ENCODE assay signal across 8 cellular contexts in the genomic region with DNA sequence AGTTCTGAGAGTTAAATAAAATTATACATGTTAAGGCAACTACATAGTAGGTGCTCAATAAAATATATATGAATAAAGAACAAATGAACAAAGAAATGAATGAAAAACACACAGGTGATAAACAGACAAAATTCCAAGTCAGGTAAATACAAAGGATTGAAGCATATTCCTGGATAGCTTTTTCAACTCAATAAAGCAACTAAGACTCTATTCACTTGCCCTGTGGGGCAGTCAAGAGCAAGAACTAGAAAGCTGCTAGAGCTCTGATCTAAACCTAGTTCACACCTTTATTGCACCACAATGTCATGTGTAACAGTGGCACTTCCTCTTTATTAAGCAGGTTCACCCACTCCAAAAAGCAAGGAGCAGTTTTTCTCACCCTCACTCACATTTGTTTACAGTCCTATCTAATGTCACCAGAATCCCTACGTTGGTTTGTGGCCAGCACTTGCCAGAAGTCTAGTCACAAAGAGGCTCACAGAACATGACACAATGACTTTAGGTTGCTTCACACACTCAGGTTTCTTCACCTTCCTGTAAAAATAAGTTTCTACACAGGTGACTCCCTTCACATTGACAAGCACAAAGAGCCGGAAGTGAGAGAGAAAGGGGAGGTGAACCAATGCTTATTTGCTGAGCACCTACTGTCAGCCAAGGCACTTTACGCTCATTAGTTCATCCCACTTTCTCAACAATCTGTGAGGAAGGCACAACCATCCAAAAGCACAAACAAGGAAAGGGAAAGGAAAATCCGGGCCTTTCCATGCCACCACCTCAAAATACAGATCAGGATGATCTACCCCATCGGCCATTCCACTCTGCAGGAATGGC.
A peak's percentile ranks its signal among the peaks of the same experiment; 100 is the strongest.
DNase-seq lines count a peak whose midpoint lies in the region; ATAC-seq and TF ChIP-seq lines count a peak whose summit lies in the region.

No MANE protein-coding gene starts in this region.

- no peak for TF ChIP-seq POLR2A in IMR-90 (IDR thresholded peaks at IDR 0.05; ENCODE audit: low read depth, low read length)

- peaks cover 41 to 66% of the 10 kb centered on the region in 2 experiments for H3K79me1 ChIP-seq in IMR-90 (ENCODE audit: low read depth in 1 of 2, low read length in 2 of 2)

- H3K4ac ChIP-seq in IMR-90 (ENCODE audit: low read depth, low read length), result peak overlapping the region; percentile 13

- H3K23ac ChIP-seq in IMR-90 (ENCODE audit: low read depth, low read length), result no peak overlapping the region

- H3K27ac Mint-ChIP-seq in stimulated activated naive B cell treated with anti-CD40 and anti-IgM and Interleukin-4, amounts not matched to agents 10 μg/mL and 1 μg/mL and 100 μg/mL, for 72 hours, result peak overlapping the region; percentile 90

- peak overlapping the region in 1 of 2 experiments; percentile 32; a peak in 2 of 4 replicates for H4K8ac ChIP-seq in IMR-90 (ENCODE audit: low read depth in 2 of 2, low read length in 2 of 2)

- no peak overlapping the region for H2AFZ ChIP-seq in IMR-90 (replicated peaks; ENCODE audit: low read length, poor library complexity)

- H3K4me1 Mint-ChIP-seq in stimulated activated naive B cell treated with anti-CD40 and anti-IgM and Interleukin-4, amounts not matched to agents 10 μg/mL and 1 μg/mL and 100 μg/mL, for 72 hours, result peaks cover 25 to 66% of the 10 kb centered on the region in 2 donors

- peaks cover 32% of the 10 kb centered on the region for H3K36me3 ChIP-seq in IMR-90 (ENCODE audit: control insufficient read depth, insufficient read depth, low read length)
- H3K36me3 ChIP-seq in heart right ventricle, result peaks cover 0 to 76% (median 14%) of the 10 kb centered on the region in 9 donors

- no peak overlapping the region for H2BK5ac ChIP-seq in IMR-90 (ENCODE audit: low read depth, low read length, poor library complexity, severe bottlenecking)

- H3K18ac ChIP-seq in IMR-90 (ENCODE audit: low read depth, low read length), result no peak overlapping the region

- H3K27ac ChIP-seq in IMR-90 (ENCODE audit: insufficient read depth, low read length), result peak overlapping the region; percentile 5; the same call in 1 of the 2 replicates
- peak overlapping the region in 4 of 10 donors; percentile 26 to 93 (median 48) for H3K27ac ChIP-seq in heart right ventricle

- H2BK20ac ChIP-seq in IMR-90 (ENCODE audit: low read depth, low read length), result no peak overlapping the region

- dilution Hi-C loops in IMR-90 (cut with HindIII; ENCODE audit: low sequenced_read_pairs, unreplicated experiment), result no loop called here

- CTCF ChIA-PET in IMR-90 (lab: Yijun Ruan, JAX), result no interaction called here

- H2AK9ac ChIP-seq in IMR-90 (replicated peaks; ENCODE audit: low read depth, low read length, poor library complexity), result no peak overlapping the region

- no peak overlapping the region; the same call in 2 of the 3 replicates for H2BK15ac ChIP-seq in IMR-90 (ENCODE audit: low read depth, low read length)

- H3K9me1 ChIP-seq in IMR-90 (ENCODE audit: insufficient read depth, low read length), result peaks cover 16% of the 10 kb centered on the region

- H4K20me1 ChIP-seq in IMR-90 (ENCODE audit: insufficient read depth, low read length), result peaks cover 17% of the 10 kb centered on the region; the same call in 1 of the 2 replicates

- in situ Hi-C loops in IMR-90 (cut with MboI; ENCODE audit: low sequenced_read_pairs), result no loop called here

- no CpG with 5 or more reads among the region's 5 CpGs for WGBS in IMR-90 (ENCODE audit: extremely low coverage in 2 of 2, insufficient read length in 1 of 2), 2 experiments
- 86 to 87% methylated on average over 5 of the region's 5 CpGs for WGBS in heart right ventricle, 2 donors

- H3K27me3 Mint-ChIP-seq in stimulated activated naive B cell treated with anti-CD40 and anti-IgM and Interleukin-4, amounts not matched to agents 10 μg/mL and 1 μg/mL and 100 μg/mL, for 72 hours, result no peaks in the 10 kb centered on the region

- H3K4me3 ChIP-seq in IMR-90 (ENCODE audit: insufficient read depth, low read depth, low read length) (no peak overlapping the region), heart right ventricle (peak overlapping the region in 1 of 10 donors; percentile 28)

- H3K36me3 Mint-ChIP-seq in stimulated activated naive B cell treated with anti-CD40 and anti-IgM and Interleukin-4, amounts not matched to agents 10 μg/mL and 1 μg/mL and 100 μg/mL, for 72 hours, result peaks cover 28 to 58% of the 10 kb centered on the region in 2 donors

- TF ChIP-seq RAD21 in IMR-90 (IDR thresholded peaks at IDR 0.05; ENCODE audit: low read length), result no peak

- peak; percentile 63 for ATAC-seq in GM21390 (IDR thresholded peaks at IDR 0.05; ENCODE audit: unreplicated experiment)
- no peak for ATAC-seq in IMR-90 (ENCODE audit: low read depth)
- ATAC-seq in heart right ventricle, result peak in 7 of 8 donors; percentile 34 to 65 (median 50)
- peak; percentile 88 for ATAC-seq in stimulated activated naive B cell treated with anti-CD40 and anti-IgM and Interleukin-4, amounts not matched to agents 10 μg/mL and 1 μg/mL and 100 μg/mL, for 72 hours (replicated peaks)

- TF ChIP-seq CTCF in IMR-90 (conservative IDR thresholded peaks at IDR 0.05; ENCODE audit: low read depth, low read length) (no peak), heart right ventricle (IDR thresholded peaks at IDR 0.05) (peak in 1 of 9 donors; percentile 18)

- POLR2A ChIA-PET in IMR-90 (lab: Charles Lee; ENCODE audit: unreplicated experiment), result no interaction called here

- no TSS peak for BruUV-seq in IMR-90 (replicated peaks; lab: Mats Ljungman, UMichigan)

- H3K9me3 ChIP-seq in IMR-90 (ENCODE audit: control insufficient read depth, insufficient read depth, low read length) (no peaks in the 10 kb centered on the region), heart right ventricle (no peaks in the 10 kb centered on the region)

- peak overlapping the region; percentile 11; the same call in 1 of the 2 replicates for H4K91ac ChIP-seq in IMR-90 (ENCODE audit: insufficient read depth, low read depth, low read length)

- no peak overlapping the region for H2BK120ac ChIP-seq in IMR-90 (ENCODE audit: low read depth, low read length)

- H2AK5ac ChIP-seq in IMR-90 (ENCODE audit: low read depth, low read length), result peak overlapping the region; percentile 68; the same call in 1 of the 2 replicates

- H3K4me2 ChIP-seq in IMR-90 (ENCODE audit: low read depth, low read length), result no peak overlapping the region

- peak overlapping the region; percentile 4 to 60 for H3K4me3 Mint-ChIP-seq in stimulated activated naive B cell treated with anti-CD40 and anti-IgM and Interleukin-4, amounts not matched to agents 10 μg/mL and 1 μg/mL and 100 μg/mL, for 72 hours

- 0 out of 2 replicates have a peak overlapping the region, but pooled peaks have one; percentile 26 for H3K14ac ChIP-seq in IMR-90 (replicated peaks; ENCODE audit: low read depth, low read length)

- no peaks in the 10 kb centered on the region for H3K9me3 Mint-ChIP-seq in stimulated activated naive B cell treated with anti-CD40 and anti-IgM and Interleukin-4, amounts not matched to agents 10 μg/mL and 1 μg/mL and 100 μg/mL, for 72 hours

- no peak overlapping the region for H3K9ac ChIP-seq in IMR-90 (ENCODE audit: low read depth, low read length)

- H3K56ac ChIP-seq in IMR-90 (ENCODE audit: extremely low read depth, insufficient read depth, low read length), result no peak overlapping the region

- peaks cover 4% of the 10 kb centered on the region for H3K4me1 ChIP-seq in IMR-90 (ENCODE audit: control insufficient read depth, insufficient read depth, low read length)
- peaks cover 0 to 84% (median 0%) of the 10 kb centered on the region in 9 donors for H3K4me1 ChIP-seq in heart right ventricle

- no peaks in the 10 kb centered on the region for H3K27me3 ChIP-seq in IMR-90 (ENCODE audit: control insufficient read depth, insufficient read depth, low read length)
- no peaks in the 10 kb centered on the region for H3K27me3 ChIP-seq in heart right ventricle

- DNase-seq in CD1c-positive myeloid dendritic cell (ENCODE audit: extremely low spot score) (peak; percentile 67), IMR-90 (no peak), heart right ventricle (peak in 1 of 2 donors; percentile 13), COLO829 (ENCODE audit: low spot score) (no peak), LoVo (ENCODE audit: low spot score) (no peak)
- DNase-seq in activated CD4-positive, alpha-beta T cell treated with anti-CD3 and anti-CD28 coated beads, Interleukin-2, amount 50 U/mL, for 48 hours, result peak; percentile 28 to 37
- DNase-seq in stimulated activated naive B cell treated with anti-CD40 and anti-IgM and Interleukin-4, amounts not matched to agents 10 μg/mL and 1 μg/mL and 100 μg/mL, for 72 hours, result peak; percentile 44

- no peak overlapping the region for H4K5ac ChIP-seq in IMR-90 (ENCODE audit: low read depth, low read length)

- intact Hi-C loops in IMR-90 (cut with micrococcal nuclease) (loop anchor here (5.0 to 10.0 kb wide), 2 partner anchors 71 to 174 kb away; partner anchors contain the start of gene XPO6), heart right ventricle (cut with DNase I) (no loop called here)

TF ChIP-seq in IMR-90, 13 proteins besides CTCF, POLR2A, EP300 and RAD21:
- no peak for TF ChIP-seq BHLHE40 (IDR thresholded peaks at IDR 0.05; ENCODE audit: low read depth, low read length)
- TF ChIP-seq RCOR1 (IDR thresholded peaks at IDR 0.05; ENCODE audit: insufficient replicate concordance, low read length), result no peak
- TF ChIP-seq SMC3 (IDR thresholded peaks at IDR 0.05; ENCODE audit: low read depth, low read length), result no peak
- no peak for TF ChIP-seq ELK1 (IDR thresholded peaks at IDR 0.05; ENCODE audit: borderline replicate concordance, low read depth, low read length)
- TF ChIP-seq NFE2L2 (IDR thresholded peaks at IDR 0.05; ENCODE audit: low read depth, low read length), result no peak
TF ChIP-seq in IMR-90: peak in this region for 0.

Comparison
In these comparisons a context has a peak if more than half of its experiments do, and no peak if none do; other contexts are left out.
1. DNase-seq: peak in CD1c-positive myeloid dendritic cell (single experiment), activated CD4-positive, alpha-beta T cell treated with anti-CD3 and anti-CD28 coated beads, Interleukin-2, amount 50 U/mL, for 48 hours (2 of 2) and stimulated activated naive B cell treated with anti-CD40 and anti-IgM and Interleukin-4, amounts not matched to agents 10 μg/mL and 1 μg/mL and 100 μg/mL, for 72 hours (single experiment); none in IMR-90 (single experiment), COLO829 (single experiment) and LoVo (single experiment).